Comparison of ENCODE assay signal across 24 cellular contexts in the genomic region with DNA sequence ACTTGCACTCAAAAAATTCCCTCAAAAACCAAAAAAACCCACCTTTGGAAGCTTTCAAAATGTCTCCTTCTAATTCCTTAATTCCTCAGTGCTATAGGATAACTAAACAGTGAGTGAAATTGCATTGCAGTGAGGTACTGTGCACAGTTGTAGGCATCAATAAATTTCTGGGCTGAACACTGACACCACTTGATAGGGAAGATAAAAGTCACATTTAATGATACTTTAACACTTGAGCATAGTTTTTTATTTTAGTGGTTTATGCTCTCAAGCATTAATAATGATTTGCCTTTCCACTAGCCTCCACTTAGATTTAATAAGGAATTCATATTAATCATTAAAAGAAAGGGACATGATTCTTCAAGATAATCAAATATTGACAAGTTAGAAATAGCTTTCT. TPM values are rescaled to one million over a fixed set of nuclear protein-coding genes. Genes with fewer than 3 reads are reported as not detected.
DNase-seq lines count a peak whose midpoint lies in the region; ATAC-seq and TF ChIP-seq lines count a peak whose summit lies in the region.
"Had no signal": no experiment of that assay in that cellular context is flagged by ENCODE, and none has a peak within 500 bp of the region (broad histone marks: within the 10 kb centered on the region; RNA-seq: fewer than 3 reads in every experiment).

No MANE protein-coding gene starts in this region.

- H3K4me3 ChIP-seq in SK-N-SH (ENCODE audit: low read depth in 2 of 2, low read length in 1 of 2) = no peak overlapping the region
- H3K4me3 ChIP-seq: BLaER1, GM12878 had no signal

- H3K27me3 Mint-ChIP-seq in glutamatergic neuron (ENCODE audit: unreplicated experiment) = peaks cover 5% of the 10 kb centered on the region
- H3K27me3 Mint-ChIP-seq: CD4-positive, alpha-beta memory T cell; CD4-positive, CD25-positive, alpha-beta regulatory T cell; CD8-positive, alpha-beta memory T cell had no signal

- H3K4me1 ChIP-seq in SK-N-SH (ENCODE audit: control insufficient read depth in 1 of 2, insufficient read depth in 2 of 2, low read depth in 1 of 2, low read length in 1 of 2) = peaks cover 4 to 7% of the 10 kb centered on the region in 2 experiments; a peak in 1 of 4 replicates
- H3K4me1 ChIP-seq: BE2C, BLaER1 had no signal

- peaks cover 5% of the 10 kb centered on the region for H3K9me3 Mint-ChIP-seq in glutamatergic neuron (ENCODE audit: unreplicated experiment)
- no peaks in the 10 kb centered on the region for H3K9me3 Mint-ChIP-seq in stimulated activated effector memory CD8-positive, alpha-beta T cell treated with anti-CD3 and anti-CD28 coated beads, Interleukin-12 subunit alpha, Interleukin-12 subunit beta, amount 100 ng/mL, for 72 hours
- H3K9me3 Mint-ChIP-seq: CD4-positive, alpha-beta memory T cell; CD4-positive, CD25-positive, alpha-beta regulatory T cell; CD8-positive, alpha-beta memory T cell had no signal

- H3K27ac ChIP-seq in SK-N-SH (ENCODE audit: low read depth in 2 of 2, low read length in 1 of 2) = peak overlapping the region; percentile 5 to 11; a peak in 2 of 4 replicates
- H3K27ac ChIP-seq: 22Rv1, BLaER1 had no signal

- no peak overlapping the region for H3K9ac ChIP-seq in SK-N-SH
- H3K9ac ChIP-seq: BLaER1 had no signal

- no peak for TF ChIP-seq EP300 in SK-N-SH (IDR thresholded peaks at IDR 0.05; ENCODE audit: borderline replicate concordance in 1 of 2, low read depth in 1 of 2, low read length in 1 of 2)

- H3K36me3 ChIP-seq in SK-N-SH (replicated peaks in 1 of 2; ENCODE audit: control insufficient read depth in 1 of 2, insufficient read depth in 2 of 2, low read length in 1 of 2) = peaks cover 21 to 22% of the 10 kb centered on the region in 2 experiments
- H3K36me3 ChIP-seq: BE2C had no signal

- CTCF ChIA-PET in SK-N-SH (lab: Yijun Ruan, JAX) (interaction anchor here (1.1 kb wide), 1 partner anchor 33 kb away, joined by 3 read pairs; no protein-coding TSS in a partner anchor), HEK293T (lab: Yijun Ruan, JAX) (no interaction called here)

- H3K79me2 ChIP-seq in SK-N-SH (ENCODE audit: insufficient read depth) = no peaks in the 10 kb centered on the region

- no peaks in the 10 kb centered on the region for H3K27me3 ChIP-seq in SK-N-SH (ENCODE audit: insufficient read depth)
- H3K27me3 ChIP-seq: BE2C, BLaER1 had no signal

- H3F3A ChIP-seq in SK-N-SH (replicated peaks; ENCODE audit: insufficient read depth) = no peaks in the 10 kb centered on the region

- H3K36me3 Mint-ChIP-seq in glutamatergic neuron (ENCODE audit: unreplicated experiment) = peaks cover 4% of the 10 kb centered on the region
- H3K36me3 Mint-ChIP-seq in stimulated activated effector memory CD8-positive, alpha-beta T cell treated with anti-CD3 and anti-CD28 coated beads, Interleukin-12 subunit alpha, Interleukin-12 subunit beta, amount 100 ng/mL, for 72 hours = peaks cover 39% of the 10 kb centered on the region

- H2AFZ ChIP-seq in SK-N-SH (ENCODE audit: low read depth) = no peak overlapping the region

- DNase-seq in SK-N-SH = no peak
- DNase-seq in HEK293T (ENCODE audit: extremely low spot score) = no peak
- DNase-seq in glutamatergic neuron = no peak
- no peak for DNase-seq in stimulated activated effector memory CD8-positive, alpha-beta T cell treated with anti-CD3 and anti-CD28 coated beads, Interleukin-12 subunit alpha, Interleukin-12 subunit beta, amount 100 ng/mL, for 72 hours (ENCODE audit: low spot score in 2 of 2)
- DNase-seq in OCI-M2 (lab: John Stamatoyannopoulos, UW; ENCODE audit: unreplicated experiment) = no peak
- DNase-seq: ACHN; BE2C; C1 segment of cervical spinal cord; CD4-positive, alpha-beta memory T cell; CD4-positive, CD25-positive, alpha-beta regulatory T cell; CD8-positive, alpha-beta memory T cell; COR-L47; DMS 273 treated with DMSO at 0.1 percent for 48 hours; DMS153; DMS53; DMS79; DND-41; EL; GDM1 had no signal

- TF ChIP-seq CTCF in SK-N-SH (IDR thresholded peaks at IDR 0.05) (no peak), glutamatergic neuron (IDR thresholded peaks at IDR 0.05; ENCODE audit: partially characterized antibody, unreplicated experiment) (no peak)

- TF ChIP-seq RAD21 in SK-N-SH (IDR thresholded peaks at IDR 0.05; ENCODE audit: low read length) = no peak

- no peak overlapping the region for H3K4me2 ChIP-seq in SK-N-SH
- H3K4me2 ChIP-seq: BLaER1 had no signal

- ATAC-seq in SK-N-SH treated with all-trans-retinoic acid at 6 μM for 48 hours = no peak
- no peak for ATAC-seq in stimulated activated effector memory CD8-positive, alpha-beta T cell treated with anti-CD3 and anti-CD28 coated beads, Interleukin-12 subunit alpha, Interleukin-12 subunit beta, amount 100 ng/mL, for 72 hours
- ATAC-seq: GM12878 had no signal

- no peaks in the 10 kb centered on the region for H4K20me1 ChIP-seq in SK-N-SH (ENCODE audit: insufficient read depth)
- H4K20me1 ChIP-seq: BLaER1 had no signal

- POLR2A ChIA-PET in SK-N-SH (lab: Yijun Ruan, JAX) = no interaction called here
- POLR2A ChIA-PET in HEK293T (lab: Yijun Ruan, JAX) = no interaction called here

- no peak overlapping the region for H3K4me3 Mint-ChIP-seq in glutamatergic neuron (ENCODE audit: unreplicated experiment)
- H3K4me3 Mint-ChIP-seq in stimulated activated effector memory CD8-positive, alpha-beta T cell treated with anti-CD3 and anti-CD28 coated beads, Interleukin-12 subunit alpha, Interleukin-12 subunit beta, amount 100 ng/mL, for 72 hours = no peak overlapping the region
- H3K4me3 Mint-ChIP-seq: CD14-positive monocyte; CD4-positive, alpha-beta memory T cell; CD4-positive, CD25-positive, alpha-beta regulatory T cell; CD8-positive, alpha-beta memory T cell had no signal

- no peaks in the 10 kb centered on the region for H3K9me3 ChIP-seq in SK-N-SH
- H3K9me3 ChIP-seq: BE2C, BLaER1 had no signal

- peak overlapping the region; percentile 13 for H3K27ac Mint-ChIP-seq in glutamatergic neuron (ENCODE audit: unreplicated experiment)
- no peak overlapping the region for H3K27ac Mint-ChIP-seq in stimulated activated effector memory CD8-positive, alpha-beta T cell treated with anti-CD3 and anti-CD28 coated beads, Interleukin-12 subunit alpha, Interleukin-12 subunit beta, amount 100 ng/mL, for 72 hours
- H3K27ac Mint-ChIP-seq: CD14-positive monocyte; CD4-positive, alpha-beta memory T cell; CD4-positive, CD25-positive, alpha-beta regulatory T cell; CD8-positive, alpha-beta memory T cell had no signal

- H3K4me1 Mint-ChIP-seq in glutamatergic neuron (ENCODE audit: low read depth, unreplicated experiment) = peaks cover 26% of the 10 kb centered on the region
- H3K4me1 Mint-ChIP-seq in stimulated activated effector memory CD8-positive, alpha-beta T cell treated with anti-CD3 and anti-CD28 coated beads, Interleukin-12 subunit alpha, Interleukin-12 subunit beta, amount 100 ng/mL, for 72 hours = no peaks in the 10 kb centered on the region
- H3K4me1 Mint-ChIP-seq: CD14-positive monocyte had no signal

- no peaks in the 10 kb centered on the region; the same call in 1 of the 2 replicates for H3K9me2 ChIP-seq in SK-N-SH

TF ChIP-seq in SK-N-SH, 30 proteins besides CTCF, POLR2A, EP300 and RAD21 (continues in another document):
- no peak for TF ChIP-seq TEAD4 (IDR thresholded peaks at IDR 0.05; ENCODE audit: borderline replicate concordance, insufficient read depth)
- no peak for TF ChIP-seq TCF12 (IDR thresholded peaks at IDR 0.05)
- TF ChIP-seq, protein P1, sequence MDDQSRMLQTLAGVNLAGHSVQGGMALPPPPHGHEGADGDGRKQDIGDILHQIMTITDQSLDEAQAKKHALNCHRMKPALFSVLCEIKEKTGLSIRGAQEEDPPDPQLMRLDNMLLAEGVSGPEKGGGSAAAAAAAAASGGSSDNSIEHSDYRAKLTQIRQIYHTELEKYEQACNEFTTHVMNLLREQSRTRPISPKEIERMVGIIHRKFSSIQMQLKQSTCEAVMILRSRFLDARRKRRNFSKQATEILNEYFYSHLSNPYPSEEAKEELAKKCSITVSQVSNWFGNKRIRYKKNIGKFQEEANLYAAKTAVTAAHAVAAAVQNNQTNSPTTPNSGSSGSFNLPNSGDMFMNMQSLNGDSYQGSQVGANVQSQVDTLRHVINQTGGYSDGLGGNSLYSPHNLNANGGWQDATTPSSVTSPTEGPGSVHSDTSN (IDR thresholded peaks at IDR 0.05) = no peak
- TF ChIP-seq NFIC (IDR thresholded peaks at IDR 0.05; ENCODE audit: borderline replicate concordance) = no peak
- no peak for TF ChIP-seq SMC3 (IDR thresholded peaks at IDR 0.05; ENCODE audit: low read depth, low read length)

TF ChIP-seq in SK-N-SH treated with all-trans-retinoic acid at 6 μM for 48 hours, 23 proteins besides CTCF, POLR2A, EP300 and RAD21 (continues in another document):
- no peak for TF ChIP-seq ZFP30 (CRISPR knock-in tag; IDR thresholded peaks at IDR 0.05)
- no peak for TF ChIP-seq ZNF565 (CRISPR knock-in tag; conservative IDR thresholded peaks at IDR 0.05; ENCODE audit: low read depth)
- no peak for TF ChIP-seq TOX (CRISPR knock-in tag; IDR thresholded peaks at IDR 0.05; ENCODE audit: borderline replicate concordance)
- no peak for TF ChIP-seq ARNTL (CRISPR knock-in tag; IDR thresholded peaks at IDR 0.05; ENCODE audit: borderline replicate concordance, low read depth)
- TF ChIP-seq SNAI2 (CRISPR knock-in tag; IDR thresholded peaks at IDR 0.05) = no peak
- TF ChIP-seq GLIS3 (CRISPR knock-in tag; IDR thresholded peaks at IDR 0.05) = no peak
- no peak for TF ChIP-seq PPARA (CRISPR knock-in tag; IDR thresholded peaks at IDR 0.05; ENCODE audit: borderline replicate concordance)

TF ChIP-seq in HEK293T, 16 proteins besides CTCF, POLR2A, EP300 and RAD21:
- no peak for TF ChIP-seq CTBP1 (IDR thresholded peaks at IDR 0.05; ENCODE audit: borderline replicate concordance)
- TF ChIP-seq, protein P2, sequence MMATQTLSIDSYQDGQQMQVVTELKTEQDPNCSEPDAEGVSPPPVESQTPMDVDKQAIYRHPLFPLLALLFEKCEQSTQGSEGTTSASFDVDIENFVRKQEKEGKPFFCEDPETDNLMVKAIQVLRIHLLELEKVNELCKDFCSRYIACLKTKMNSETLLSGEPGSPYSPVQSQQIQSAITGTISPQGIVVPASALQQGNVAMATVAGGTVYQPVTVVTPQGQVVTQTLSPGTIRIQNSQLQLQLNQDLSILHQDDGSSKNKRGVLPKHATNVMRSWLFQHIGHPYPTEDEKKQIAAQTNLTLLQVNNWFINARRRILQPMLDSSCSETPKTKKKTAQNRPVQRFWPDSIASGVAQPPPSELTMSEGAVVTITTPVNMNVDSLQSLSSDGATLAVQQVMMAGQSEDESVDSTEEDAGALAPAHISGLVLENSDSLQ (IDR thresholded peaks at IDR 0.05) = peak; percentile 62
- TF ChIP-seq ELF4 (IDR thresholded peaks at IDR 0.05) = no peak
- no peak for TF ChIP-seq ARNT (IDR thresholded peaks at IDR 0.05)
- no peak for TF ChIP-seq HDGF (IDR thresholded peaks at IDR 0.05; ENCODE audit: borderline replicate concordance)
- no peak for TF ChIP-seq TARDBP (IDR thresholded peaks at IDR 0.05)
- no peak for TF ChIP-seq SUZ12 (IDR thresholded peaks at IDR 0.05)
- no peak for TF ChIP-seq LEF1 (IDR thresholded peaks at IDR 0.05; ENCODE audit: borderline replicate concordance)
TF ChIP-seq in HEK293T: peak in this region for 1.

RNA-seq across cellular contexts. Expression of a gene that starts 52.3 kb away (rescaled TPM):
- polyA plus RNA-seq in SK-N-SH (2012; rRNA removed) = 3.8 and 6.2 TPM in 2 replicates
- 6.8 and 7.8 TPM in 2 replicates for polyA plus RNA-seq in SK-N-SH (2012; cell fraction: cytosol; rRNA removed)
- 9.2 and 10.9 TPM in 2 replicates for polyA plus RNA-seq in SK-N-SH (2012; cell fraction: nucleus; rRNA removed)
- total RNA-seq in glutamatergic neuron (ENCODE audit: unreplicated experiment) = 29.0 TPM
